In genomic region chr2:125696573-125696972, GRCh38 we compare ENCODE assay signal across 18 cellular contexts.
A peak's percentile ranks its signal among the peaks of the same experiment; 100 is the strongest.
DNase-seq lines count a peak whose midpoint lies in the region; ATAC-seq, FAIRE-seq and TF ChIP-seq lines count a peak whose summit lies in the region.
"Had no signal": no experiment of that assay in that cellular context is flagged by ENCODE, and none has a peak within 500 bp of the region (broad histone marks: within the 10 kb centered on the region; RNA-seq: fewer than 3 reads in every experiment).

No MANE protein-coding gene starts in this region.

- WGBS in gastroesophageal sphincter (ENCODE audit: low coverage in 1 of 2), 2 donors, result 0 to 30% methylated on average over 2 of the region's 2 CpGs

- DNase-seq in DMS53 treated with DMSO at 0.1 percent for 48 hours (lab: John Stamatoyannopoulos, UW; ENCODE audit: unreplicated experiment) (peak; percentile 58), NCI-H2029 treated with DMSO at 0.1 percent for 48 hours (lab: John Stamatoyannopoulos, UW) (peak; percentile 35), SW480 (ENCODE audit: low spot score) (peak; percentile 2), mucosa of descending colon (peak in 2 of 3 donors; percentile 34 to 77), kidney (no peak), NCI-H526 treated with DMSO at 0.1 percent for 48 hours (lab: John Stamatoyannopoulos, UW) (no peak)
- DNase-seq: activated CD4-positive, alpha-beta T cell treated with anti-CD3 and anti-CD28 coated beads for 36 hours; CD4-positive, alpha-beta memory T cell; DND-41; endodermal cell; heart left ventricle; Karpas-422; NCI-H1105 treated with DMSO at 0.1 percent for 48 hours; stimulated activated CD4-positive, alpha-beta T cell treated with anti-CD3 and anti-CD28 coated beads, Interleukin-2, amount 100 ng/mL, for 24 hours; stimulated activated naive CD4-positive, alpha-beta T cell had no signal

- no peak for FAIRE-seq in kidney (lab: Jason Lieb, UNC)
- FAIRE-seq: H54, TTC549 had no signal

- no peak for TF ChIP-seq CTCF in mucosa of descending colon (IDR thresholded peaks at IDR 0.05)
- TF ChIP-seq CTCF in kidney (IDR thresholded peaks at IDR 0.05; ENCODE audit: borderline replicate concordance, extremely low read depth, insufficient read depth), result no peak
- TF ChIP-seq CTCF in gastroesophageal sphincter (IDR thresholded peaks at IDR 0.05), result no peak

- TF ChIP-seq POLR2A in gastroesophageal sphincter (IDR thresholded peaks at IDR 0.05), result no peak

- H3K4me3 ChIP-seq in mucosa of descending colon (no peak overlapping the region), kidney (ENCODE audit: low read length in 2 of 2) (no peak overlapping the region), gastroesophageal sphincter (no peak overlapping the region)
- H3K4me3 ChIP-seq: heart left ventricle had no signal

- H3K36me3 ChIP-seq in mucosa of descending colon (ENCODE audit: low read depth), result no peaks in the 10 kb centered on the region
- no peaks in the 10 kb centered on the region for H3K36me3 ChIP-seq in kidney (ENCODE audit: control insufficient read depth in 1 of 2, insufficient read depth in 2 of 2, low read length in 2 of 2)
- H3K36me3 ChIP-seq in gastroesophageal sphincter, result no peaks in the 10 kb centered on the region
- H3K36me3 ChIP-seq: heart left ventricle had no signal

- H3K27me3 ChIP-seq in gastroesophageal sphincter, result no peaks in the 10 kb centered on the region
- H3K27me3 ChIP-seq: heart left ventricle had no signal

- H3K27ac ChIP-seq in kidney (ENCODE audit: low read depth in 2 of 2, low read length in 2 of 2) (no peak overlapping the region), gastroesophageal sphincter (no peak overlapping the region)
- H3K27ac ChIP-seq: heart left ventricle had no signal

- TF ChIP-seq EP300 in gastroesophageal sphincter (IDR thresholded peaks at IDR 0.05), result no peak

- no peaks in the 10 kb centered on the region for H3K9me3 ChIP-seq in mucosa of descending colon
- H3K9me3 ChIP-seq in kidney (ENCODE audit: control insufficient read depth in 1 of 2, low read length in 2 of 2), result no peaks in the 10 kb centered on the region
- no peaks in the 10 kb centered on the region for H3K9me3 ChIP-seq in gastroesophageal sphincter
- H3K9me3 ChIP-seq: heart left ventricle had no signal

- intact Hi-C loops in mucosa of descending colon (cut with DNase I, micrococcal nuclease), result no loop called here
- intact Hi-C loops in kidney (cut with DNase I), result no loop called here

- no peak overlapping the region for H3K9ac ChIP-seq in kidney (ENCODE audit: low read length in 2 of 2)

- ATAC-seq in mucosa of descending colon (peak; percentile 99), gastroesophageal sphincter (no peak)
- ATAC-seq: activated CD4-positive, alpha-beta T cell treated with anti-CD3 and anti-CD28 coated beads for 36 hours; heart left ventricle had no signal

- H3K4me1 ChIP-seq in mucosa of descending colon (ENCODE audit: low read depth) (peaks cover 6% of the 10 kb centered on the region), kidney (ENCODE audit: control insufficient read depth in 1 of 2, insufficient read depth in 1 of 2, low read depth in 1 of 2, low read length in 2 of 2) (no peaks in the 10 kb centered on the region), gastroesophageal sphincter (no peaks in the 10 kb centered on the region)
- H3K4me1 ChIP-seq: heart left ventricle had no signal

Comparison
In these comparisons a context has a peak if more than half of its experiments do, and no peak if none do; other contexts are left out.
1. DNase-seq: peak in DMS53 treated with DMSO at 0.1 percent for 48 hours (single experiment), NCI-H2029 treated with DMSO at 0.1 percent for 48 hours (single experiment), SW480 (single experiment) and mucosa of descending colon (2 of 3); none in kidney (single experiment) and NCI-H526 treated with DMSO at 0.1 percent for 48 hours (single experiment).